In genomic region chr12:68043446-68043845, GRCh38 we compare ENCODE assay signal across 17 cellular contexts. TPM values are rescaled to one million over a fixed set of nuclear protein-coding genes. Genes with fewer than 3 reads are reported as not detected.
"Had no signal": no experiment of that assay in that cellular context is flagged by ENCODE, and none has a peak within 500 bp of the region (broad histone marks: within the 10 kb centered on the region; RNA-seq: fewer than 3 reads in every experiment).

No MANE protein-coding gene starts in this region.

- H3K36me3 ChIP-seq: gastrocnemius medialis, heart right ventricle, left lung, tibial artery, uterus had no signal

- DNase-seq: activated CD8-positive, alpha-beta memory T cell treated with anti-CD3 and anti-CD28 coated beads, Interleukin-2, amount 50 U/mL, for 4 hours; activated CD8-positive, alpha-beta T cell treated with anti-CD3 and anti-CD28 coated beads, Interleukin-2, amount 10 ng/mL, durations not matched to agents 7 days and 5 days; activated naive CD4-positive, alpha-beta T cell treated with Interleukin-2 at 50 U/mL for 16 hours; aorta; erythroblast; gastrocnemius medialis; heart right ventricle; left lung; mucosa of descending colon; naive thymus-derived CD8-positive, alpha-beta T cell; nucleus accumbens; T-helper 1 cell; T1000; tibial artery; uterus had no signal

- ATAC-seq: activated CD8-positive, alpha-beta T cell treated with anti-CD3 and anti-CD28 coated beads, Interleukin-2, amount 10 ng/mL, durations not matched to agents 7 days and 5 days; gastrocnemius medialis; heart right ventricle; left lung; mucosa of descending colon; naive thymus-derived CD8-positive, alpha-beta T cell; stimulated activated memory B cell treated with anti-CD40 and anti-IgM and Interleukin-4, amounts not matched to agents 10 μg/mL and 1 μg/mL and 100 μg/mL, for 72 hours had no signal

- H3K27ac ChIP-seq: gastrocnemius medialis, heart right ventricle, left lung, tibial artery, uterus had no signal

- H3K4me1 ChIP-seq: gastrocnemius medialis, heart right ventricle, left lung, tibial artery, uterus had no signal

- H3K27me3 ChIP-seq: gastrocnemius medialis, heart right ventricle, left lung, tibial artery, uterus had no signal

- H3K9me3 ChIP-seq: gastrocnemius medialis, left lung, mucosa of descending colon, tibial artery, uterus had no signal

- H3K4me3 ChIP-seq: gastrocnemius medialis, heart right ventricle, left lung, mucosa of descending colon, tibial artery, uterus had no signal

RNA-seq across cellular contexts. Expression of gene IFNG-AS1, which starts 54.2 kb away (rescaled TPM):
- total RNA-seq: dermis microvascular lymphatic vessel endothelial cell, gastrocnemius medialis, uterus had no signal
- polyA plus RNA-seq: aorta had no signal
